Comparison of ENCODE assay signal across 31 cellular contexts in the genomic region with DNA sequence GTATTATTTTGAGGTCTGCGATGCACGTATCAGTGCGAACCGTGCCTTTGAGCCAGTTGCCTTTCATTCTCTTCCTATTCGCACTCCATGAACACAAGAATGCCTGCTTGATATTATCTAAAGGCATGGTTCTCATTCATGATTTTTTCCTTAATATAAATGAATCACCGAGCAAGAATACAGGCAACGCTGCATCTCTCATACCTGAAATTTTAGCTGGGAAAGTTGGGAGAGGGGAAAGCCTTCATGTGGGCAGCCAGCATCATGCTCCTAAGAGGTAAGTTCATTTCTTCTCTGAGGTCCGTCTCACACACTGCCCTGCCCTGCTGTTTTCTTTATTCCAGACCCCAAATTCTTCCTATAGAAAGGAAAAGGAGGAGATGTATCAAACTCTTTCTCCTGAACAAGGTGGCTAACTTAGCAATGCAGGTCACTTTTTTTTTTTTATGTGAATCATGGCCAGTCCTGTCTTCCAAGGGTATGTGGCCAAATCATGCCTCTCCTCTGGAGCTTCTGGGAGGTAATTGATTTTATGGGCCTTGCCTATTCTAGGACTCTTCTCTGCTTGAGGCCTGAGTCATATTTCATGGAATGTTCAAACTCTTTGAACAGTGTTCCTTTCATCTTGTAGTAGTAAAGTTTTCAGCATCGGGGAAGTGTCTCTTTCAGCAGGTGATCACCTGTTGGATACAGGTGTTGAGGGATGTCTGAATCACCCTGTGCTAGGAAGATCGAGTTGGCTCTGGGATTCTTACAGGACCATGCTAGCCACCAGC. TPM values are rescaled to one million over a fixed set of nuclear protein-coding genes. Genes with fewer than 3 reads are reported as not detected.
DNase-seq lines count a peak whose midpoint lies in the region; ATAC-seq, FAIRE-seq and TF ChIP-seq lines count a peak whose summit lies in the region.
"Had no signal": no experiment of that assay in that cellular context is flagged by ENCODE, and none has a peak within 500 bp of the region (broad histone marks: within the 10 kb centered on the region; RNA-seq: fewer than 3 reads in every experiment).

No MANE protein-coding gene starts in this region.

- no peaks in the 10 kb centered on the region for H3K9me3 ChIP-seq in lung (ENCODE audit: control insufficient read depth in 2 of 2, insufficient read depth in 1 of 2, low read length in 1 of 2)
- H3K9me3 ChIP-seq: BE2C had no signal

- H3K4me1 ChIP-seq in lung (ENCODE audit: control insufficient read depth in 2 of 2, insufficient read depth in 2 of 2, low read length in 2 of 2): peaks cover 3 to 4% of the 10 kb centered on the region in 2 donors
- H3K4me1 ChIP-seq: BE2C had no signal

- peaks cover 15% of the 10 kb centered on the region for H3K4me1 Mint-ChIP-seq in activated naive CD4-positive, alpha-beta T cell treated with anti-CD3 and anti-CD28 coated beads, Interleukin-2, amount 50 U/mL, for 24 hours

- TF ChIP-seq CTCF in bronchial epithelial cell (IDR thresholded peaks at IDR 0.05; ENCODE audit: insufficient read depth, low read length, severe bottlenecking) (no peak), lung (IDR thresholded peaks at IDR 0.05; ENCODE audit: control extremely low read depth, extremely low read depth) (no peak)

- H3K9me3 Mint-ChIP-seq in activated naive CD4-positive, alpha-beta T cell treated with anti-CD3 and anti-CD28 coated beads, Interleukin-2, amount 50 U/mL, for 24 hours: no peaks in the 10 kb centered on the region
- H3K9me3 Mint-ChIP-seq in activated naive CD4-positive, alpha-beta T cell treated with anti-CD3 and anti-CD28 coated beads, Interleukin-2, amount 50 U/mL, for 72 hours: no peaks in the 10 kb centered on the region

- H3K4me3 ChIP-seq in bronchial epithelial cell (ENCODE audit: low read depth, low read length) (no peak overlapping the region), lung (no peak overlapping the region)
- H3K4me3 ChIP-seq: K562 had no signal

- H3K27ac ChIP-seq in lung (ENCODE audit: low read depth in 1 of 2, low read length in 1 of 2): no peak overlapping the region
- H3K27ac ChIP-seq: RWPE1 had no signal

- H3K4me3 Mint-ChIP-seq in activated naive CD4-positive, alpha-beta T cell treated with anti-CD3 and anti-CD28 coated beads, Interleukin-2, amount 50 U/mL, for 24 hours: no peak overlapping the region
- H3K4me3 Mint-ChIP-seq: HFFc6 had no signal

- ATAC-seq in activated naive CD4-positive, alpha-beta T cell treated with anti-CD3 and anti-CD28 coated beads, Interleukin-2, amount 50 U/mL, for 72 hours: no peak
- ATAC-seq in lung (ENCODE audit: insufficient read depth, low FRiP score): no peak
- ATAC-seq: K562, Panc1 had no signal

- no peak for DNase-seq in activated naive CD4-positive, alpha-beta T cell treated with anti-CD3 and anti-CD28 coated beads, Interleukin-2, amount 50 U/mL, for 72 hours (ENCODE audit: low spot score in 2 of 2)
- DNase-seq in bronchial epithelial cell (ENCODE audit: low read depth) (peak; percentile 10), lung (ENCODE audit: low spot score) (peak; percentile 10), NCI-H2227 treated with DMSO at 0.1 percent for 48 hours (lab: John Stamatoyannopoulos, UW) (no peak), NCI-H82 (lab: John Stamatoyannopoulos, UW) (no peak)
- no peak for DNase-seq in activated CD4-positive, alpha-beta T cell treated with anti-CD3 and anti-CD28 coated beads, Interleukin-2, amount 50 U/mL, for 48 hours
- DNase-seq: 8988T; ACHN; BE2C; Calu3; DMS79 treated with DMSO at 0.1 percent for 48 hours; HFFc6; Kasumi-1; MV-4-11; NCI-H1105; NCI-H1436 treated with DMSO at 0.1 percent for 48 hours; NCI-H187 treated with DMSO at 0.1 percent for 48 hours; NCI-H446; NCI-H524 treated with DMSO at 0.1 percent for 48 hours; NCI-H774; NK-92 treated with Interleukin-12 subunit alpha and Interleukin-12 subunit beta, amount 100 ng/mL, for 24 hours; SHP77 had no signal

- WGBS in lung, 2 donors: 93 to 97% methylated on average over 10 of the region's 10 CpGs

- FAIRE-seq in bronchial epithelial cell (lab: Jason Lieb, UNC): no peak
- FAIRE-seq: GM18507, H54, HTR-8/SVneo, K562 had no signal

- H3K27me3 ChIP-seq in bronchial epithelial cell (ENCODE audit: control insufficient read depth, insufficient read depth, low read length) (no peaks in the 10 kb centered on the region), lung (ENCODE audit: control insufficient read depth, insufficient read depth) (no peaks in the 10 kb centered on the region)

- no peaks in the 10 kb centered on the region for H3K36me3 ChIP-seq in bronchial epithelial cell (ENCODE audit: control insufficient read depth, insufficient read depth, low read length)
- no peaks in the 10 kb centered on the region for H3K36me3 ChIP-seq in lung (ENCODE audit: control insufficient read depth in 2 of 2, insufficient read depth in 2 of 2, low read length in 2 of 2)
- H3K36me3 ChIP-seq: BE2C had no signal

- H3K27me3 Mint-ChIP-seq in activated naive CD4-positive, alpha-beta T cell treated with anti-CD3 and anti-CD28 coated beads, Interleukin-2, amount 50 U/mL, for 24 hours: peaks cover 2% of the 10 kb centered on the region

- no peaks in the 10 kb centered on the region for H3K36me3 Mint-ChIP-seq in activated naive CD4-positive, alpha-beta T cell treated with anti-CD3 and anti-CD28 coated beads, Interleukin-2, amount 50 U/mL, for 24 hours
- no peaks in the 10 kb centered on the region for H3K36me3 Mint-ChIP-seq in activated naive CD4-positive, alpha-beta T cell treated with anti-CD3 and anti-CD28 coated beads, Interleukin-2, amount 50 U/mL, for 72 hours

- peak overlapping the region; percentile 81 for H3K27ac Mint-ChIP-seq in activated naive CD4-positive, alpha-beta T cell treated with anti-CD3 and anti-CD28 coated beads, Interleukin-2, amount 50 U/mL, for 24 hours
- no peak overlapping the region for H3K27ac Mint-ChIP-seq in activated naive CD4-positive, alpha-beta T cell treated with anti-CD3 and anti-CD28 coated beads, Interleukin-2, amount 50 U/mL, for 72 hours
- H3K27ac Mint-ChIP-seq: CD14-positive monocyte, HFFc6 had no signal

RNA-seq across cellular contexts. Expression of a gene that starts 3.2 kb away (rescaled TPM):
- 1 to 10 TPM; 2.4 to 4.9 TPM for total RNA-seq in activated naive CD4-positive, alpha-beta T cell treated with anti-CD3 and anti-CD28 coated beads, Interleukin-2, amount 50 U/mL, for 72 hours
- total RNA-seq in bronchial epithelial cell: 2.9 and 3.4 TPM in 2 replicates
- 10 to 100 TPM in 1 of 2 donors, 1 to 10 TPM in 1; 7.3 to 13.6 TPM for total RNA-seq in lung
- 10 to 100 TPM in 1 of 2 donors, 1 to 10 TPM in 1; 7.1 to 11.4 TPM for polyA plus RNA-seq in lung
- total RNA-seq: HFFc6 had no signal
- polyA plus RNA-seq: CD14-positive monocyte had no signal

RNA-seq across cellular contexts. Expression of a gene that starts 58.8 kb away (rescaled TPM):
- total RNA-seq in activated naive CD4-positive, alpha-beta T cell treated with anti-CD3 and anti-CD28 coated beads, Interleukin-2, amount 50 U/mL, for 72 hours: 10 to 100 TPM in 1 of 2 donors, 1 to 10 TPM in 1; 7.3 to 19.3 TPM
- total RNA-seq in bronchial epithelial cell (1.7 and 2.1 TPM in 2 replicates), lung (under 1 TPM in 1 of 2 donors, not detected in 1; 0.18 TPM)
- under 1 TPM; 0.06 to 0.29 TPM for polyA plus RNA-seq in lung
- total RNA-seq: Calu3, HFFc6, MCF 10A had no signal
- polyA plus RNA-seq: CD14-positive monocyte had no signal

Comparison
In these comparisons a context has a peak if more than half of its experiments do, and no peak if none do; other contexts are left out.
1. DNase-seq: peak in bronchial epithelial cell (single experiment) and lung (single experiment); none in activated naive CD4-positive, alpha-beta T cell treated with anti-CD3 and anti-CD28 coated beads, Interleukin-2, amount 50 U/mL, for 72 hours (0 of 2), NCI-H2227 treated with DMSO at 0.1 percent for 48 hours (single experiment), activated CD4-positive, alpha-beta T cell treated with anti-CD3 and anti-CD28 coated beads, Interleukin-2, amount 50 U/mL, for 48 hours (0 of 2) and NCI-H82 (single experiment).